ENCODE assay signal across 16 cellular contexts in genomic region chr20:24034820-24035219, GRCh38. TPM values are rescaled to one million over a fixed set of nuclear protein-coding genes. Genes with fewer than 3 reads are reported as not detected.
DNase-seq lines count a peak whose midpoint lies in the region; ATAC-seq and TF ChIP-seq lines count a peak whose summit lies in the region.
"Had no signal": no experiment of that assay in that cellular context is flagged by ENCODE, and none has a peak within 500 bp of the region (broad histone marks: within the 10 kb centered on the region; RNA-seq: fewer than 3 reads in every experiment).

No MANE protein-coding gene starts in this region.

- POLR2A ChIA-PET in Panc1 (lab: Charles Lee), result no interaction called here

- H3K27ac ChIP-seq in Panc1 (ENCODE audit: low read length), result no peak overlapping the region
- H3K27ac ChIP-seq: adrenal gland, thoracic aorta had no signal

- CTCF ChIA-PET in Panc1 (lab: Charles Lee), result no interaction called here

- in situ Hi-C loops in Panc1 (cut with HindIII; ENCODE audit: low pct_unique_long_range_greater_than_20kb, low sequenced_read_pairs), result no loop called here

- no peaks in the 10 kb centered on the region for H3K9me3 ChIP-seq in Panc1 (ENCODE audit: control insufficient read depth, insufficient read depth, low read depth, low read length)
- H3K9me3 ChIP-seq: adrenal gland, thoracic aorta had no signal

- no peaks in the 10 kb centered on the region for H3K36me3 ChIP-seq in Panc1 (ENCODE audit: control insufficient read depth, insufficient read depth, low read length)
- H3K36me3 ChIP-seq: adrenal gland, thoracic aorta had no signal

- H3K4me1 ChIP-seq in Panc1 (ENCODE audit: control insufficient read depth, insufficient read depth, low read length), result no peaks in the 10 kb centered on the region
- H3K4me1 ChIP-seq: adrenal gland had no signal

- BruUV-seq in Panc1 (replicated peaks; lab: Mats Ljungman, UMichigan), result no TSS peak

- DNase-seq in SIG-M5 treated with dmso at 0.1 percent for 504 hours (lab: John Stamatoyannopoulos, UW; ENCODE audit: unreplicated experiment) (peak; percentile 58), SIG-M5 (lab: John Stamatoyannopoulos, UW) (no peak), Panc1 (ENCODE audit: low read depth, low spot score) (no peak), fibroblast of villous mesenchyme (ENCODE audit: low read depth) (peak; percentile 13), ureter (ENCODE audit: low spot score) (peak; percentile 57), HUDEP-2 (lab: John Stamatoyannopoulos, UW; ENCODE audit: unreplicated experiment in 76 of 76) (no peak), pons (ENCODE audit: low spot score) (no peak), GM20000 (ENCODE audit: low spot score) (no peak)
- DNase-seq: activated CD4-positive, alpha-beta T cell treated with anti-CD3 and anti-CD28 coated beads for 36 hours; activated T-cell treated with anti-CD3 and anti-CD28 coated beads, Interleukin-2, amount 50 U/mL, for 24 hours; adrenal gland; IMR-90; midbrain; NCI-H1694 had no signal

- TF ChIP-seq CTCF in Panc1 (IDR thresholded peaks at IDR 0.05) (no peak), fibroblast of villous mesenchyme (IDR thresholded peaks at IDR 0.05; ENCODE audit: insufficient read depth, low read depth, low read length) (no peak), GM20000 (IDR thresholded peaks at IDR 0.05; ENCODE audit: extremely low read depth, missing control alignments) (no peak)

- H3K4me3 ChIP-seq in Panc1 (ENCODE audit: low read depth in 2 of 2, low read length in 2 of 2), result no peak overlapping the region
- no peak overlapping the region for H3K4me3 ChIP-seq in fibroblast of villous mesenchyme (ENCODE audit: low read depth, low read length)
- H3K4me3 ChIP-seq: adrenal gland, thoracic aorta had no signal

- H3K27me3 ChIP-seq in Panc1 (ENCODE audit: control insufficient read depth, insufficient read depth, low read length), result no peaks in the 10 kb centered on the region
- H3K27me3 ChIP-seq: adrenal gland had no signal

- peak; percentile 62; the same call in 1 of the 2 replicates for ATAC-seq in Panc1
- ATAC-seq: activated CD4-positive, alpha-beta T cell treated with anti-CD3 and anti-CD28 coated beads for 36 hours had no signal

- intact Hi-C loops in Panc1 (cut with micrococcal nuclease; ENCODE audit: unreplicated experiment), result no loop called here

RNA-seq across cellular contexts. Expression of gene GGTLC1, which starts 46.2 kb away (rescaled TPM):
- total RNA-seq in Panc1 (2021; ENCODE audit: unreplicated experiment) (0.18 TPM), fibroblast of villous mesenchyme (not detected in 2 replicates), ureter (not detected)
- polyA plus RNA-seq in Panc1 (2012; ENCODE audit: insufficient read length), result not detected
- total RNA-seq: activated CD4-positive, alpha-beta T cell treated with anti-CD3 and anti-CD28 coated beads for 36 hours; IMR-90; osteoblast; thoracic aorta had no signal
- polyA plus RNA-seq: adrenal gland, IMR-90 had no signal

Comparison
In these comparisons a context has a peak if more than half of its experiments do, and no peak if none do; other contexts are left out.
1. DNase-seq: peak in SIG-M5 treated with dmso at 0.1 percent for 504 hours (single experiment), fibroblast of villous mesenchyme (single experiment) and ureter (single experiment); none in SIG-M5 (single experiment), Panc1 (single experiment), HUDEP-2 (0 of 76), pons (single experiment) and GM20000 (single experiment).